ENCODE assay signal across 16 cellular contexts in the genomic region with DNA sequence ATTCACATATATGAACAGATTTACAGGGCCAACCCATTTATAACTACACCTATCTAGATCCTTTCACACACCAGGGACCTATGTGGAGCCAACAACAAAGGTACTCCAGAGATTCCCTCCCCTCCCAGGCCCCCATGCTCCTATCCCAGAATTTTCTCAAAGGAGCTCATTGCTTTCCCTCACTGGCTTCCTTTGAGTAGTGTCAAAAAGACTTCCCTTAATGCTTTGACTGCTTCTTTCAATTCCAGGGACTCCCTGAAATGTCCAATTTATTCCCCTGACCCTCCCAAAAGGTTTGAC. TPM values are rescaled to one million over a fixed set of nuclear protein-coding genes. Genes with fewer than 3 reads are reported as not detected.
DNase-seq lines count a peak whose midpoint lies in the region; ATAC-seq and TF ChIP-seq lines count a peak whose summit lies in the region.
"Had no signal": no experiment of that assay in that cellular context is flagged by ENCODE, and none has a peak within 500 bp of the region (broad histone marks: within the 10 kb centered on the region; RNA-seq: fewer than 3 reads in every experiment).

No MANE protein-coding gene starts in this region.

- intact Hi-C loops in CD8-positive, alpha-beta T cell (cut with DNase I, micrococcal nuclease), result loop anchor here (2.0 to 5.0 kb wide), 2 partner anchors 14 to 47 kb away; partner anchors contain the start of gene IKZF2 (in 1 of the 2)
- intact Hi-C loops in sciatic nerve (cut with DNase I), result no loop called here

- H3K27me3 Mint-ChIP-seq in CD8-positive, alpha-beta T cell (ENCODE audit: low read depth), result no peaks in the 10 kb centered on the region
- H3K27me3 Mint-ChIP-seq in activated naive CD8-positive, alpha-beta T cell treated with anti-CD3 and anti-CD28 coated beads, Interleukin-2, amount 50 U/mL, for 24 hours, result no peaks in the 10 kb centered on the region
- H3K27me3 Mint-ChIP-seq in naive thymus-derived CD8-positive, alpha-beta T cell, result peaks cover 0 to 3% (median 0%) of the 10 kb centered on the region in 5 donors

- peak overlapping the region; percentile 75 for H3K4me3 Mint-ChIP-seq in CD8-positive, alpha-beta T cell
- peak overlapping the region; percentile 73 for H3K4me3 Mint-ChIP-seq in activated naive CD8-positive, alpha-beta T cell treated with anti-CD3 and anti-CD28 coated beads, Interleukin-2, amount 50 U/mL, for 24 hours
- H3K4me3 Mint-ChIP-seq in naive thymus-derived CD8-positive, alpha-beta T cell, result peak overlapping the region; percentile 36 to 78 (median 66)
- H3K4me3 Mint-ChIP-seq: activated T-helper 1 cell treated with anti-CD3 and anti-CD28 coated beads, Interleukin-12 subunit alpha, Interleukin-12 subunit beta, Interleukin-2, Interleukin-4 antibody, amounts not matched to agents 30 ng/mL and 10 ng/mL and 1 ng/mL, durations not matched to agents 14 hours and 24 hours and 36 hours; neural crest cell had no signal

- H3K4me1 Mint-ChIP-seq in CD8-positive, alpha-beta T cell (ENCODE audit: low read depth), result peaks cover 69% of the 10 kb centered on the region
- H3K4me1 Mint-ChIP-seq in activated naive CD8-positive, alpha-beta T cell treated with anti-CD3 and anti-CD28 coated beads, Interleukin-2, amount 50 U/mL, for 24 hours, result peaks cover 56% of the 10 kb centered on the region
- H3K4me1 Mint-ChIP-seq in naive thymus-derived CD8-positive, alpha-beta T cell, result peaks cover 8 to 64% (median 44%) of the 10 kb centered on the region in 4 donors
- H3K4me1 Mint-ChIP-seq: activated CD4-positive, alpha-beta T cell treated with anti-CD3 and anti-CD28 coated beads, Interleukin-2, amount 10 ng/mL, durations not matched to agents 24 days and 14 days; neural crest cell had no signal

- no peaks in the 10 kb centered on the region for H3K36me3 ChIP-seq in CD8-positive, alpha-beta T cell (ENCODE audit: insufficient read depth, low read length)

- no peak for TF ChIP-seq CTCF in CD8-positive, alpha-beta T cell (IDR thresholded peaks at IDR 0.05)

- no peaks in the 10 kb centered on the region for H3K27me3 ChIP-seq in CD8-positive, alpha-beta T cell (ENCODE audit: insufficient read depth, low read length)

- no peak for DNase-seq in CD8-positive, alpha-beta T cell
- DNase-seq in activated naive CD8-positive, alpha-beta T cell treated with anti-CD3 and anti-CD28 coated beads, Interleukin-2, amount 50 U/mL, for 24 hours, result no peak
- DNase-seq in naive thymus-derived CD8-positive, alpha-beta T cell, result no peak
- DNase-seq in H4 (ENCODE audit: low spot score) (no peak), LoVo (ENCODE audit: low spot score) (no peak), sciatic nerve (ENCODE audit: low spot score) (no peak), DMS53 treated with DMSO at 0.1 percent for 48 hours (lab: John Stamatoyannopoulos, UW; ENCODE audit: unreplicated experiment) (no peak)
- DNase-seq: activated CD4-positive, alpha-beta T cell treated with anti-CD3 and anti-CD28 coated beads, Interleukin-2, amount 10 ng/mL, durations not matched to agents 24 days and 14 days; anterior cingulate cortex; GDM1; NCI-H146; NCI-H345; T-helper 9 cell had no signal

- no peaks in the 10 kb centered on the region for H3K9me3 Mint-ChIP-seq in CD8-positive, alpha-beta T cell
- H3K9me3 Mint-ChIP-seq in activated naive CD8-positive, alpha-beta T cell treated with anti-CD3 and anti-CD28 coated beads, Interleukin-2, amount 50 U/mL, for 24 hours, result no peaks in the 10 kb centered on the region
- H3K9me3 Mint-ChIP-seq in naive thymus-derived CD8-positive, alpha-beta T cell, result no peaks in the 10 kb centered on the region
- H3K9me3 Mint-ChIP-seq: activated CD4-positive, alpha-beta T cell treated with anti-CD3 and anti-CD28 coated beads, Interleukin-2, amount 10 ng/mL, durations not matched to agents 24 days and 14 days; activated T-helper 1 cell treated with anti-CD3 and anti-CD28 coated beads, Interleukin-12 subunit alpha, Interleukin-12 subunit beta, Interleukin-2, Interleukin-4 antibody, amounts not matched to agents 30 ng/mL and 10 ng/mL and 1 ng/mL, durations not matched to agents 14 hours and 24 hours and 36 hours; neural crest cell had no signal

- CTCF ChIA-PET in CD8-positive, alpha-beta T cell (lab: Charles Lee), result interaction anchor here (1.0 to 1.4 kb wide), 3 partner anchors 8 to 327 kb away, joined by 3 to 4 read pairs (median 3); no protein-coding TSS in a partner anchor

- H3K36me3 Mint-ChIP-seq in CD8-positive, alpha-beta T cell, result no peaks in the 10 kb centered on the region
- H3K36me3 Mint-ChIP-seq in activated naive CD8-positive, alpha-beta T cell treated with anti-CD3 and anti-CD28 coated beads, Interleukin-2, amount 50 U/mL, for 24 hours (ENCODE audit: low read depth), result no peaks in the 10 kb centered on the region
- H3K36me3 Mint-ChIP-seq in naive thymus-derived CD8-positive, alpha-beta T cell, result no peaks in the 10 kb centered on the region

- ATAC-seq in CD8-positive, alpha-beta T cell, result no peak
- ATAC-seq in HG03196 (IDR thresholded peaks at IDR 0.05; ENCODE audit: unreplicated experiment) (peak; percentile 16), sciatic nerve (no peak)
- no peak for ATAC-seq in activated naive CD8-positive, alpha-beta T cell treated with anti-CD3 and anti-CD28 coated beads, Interleukin-2, amount 50 U/mL, for 24 hours
- ATAC-seq in naive thymus-derived CD8-positive, alpha-beta T cell, result no peak

- POLR2A ChIA-PET in CD8-positive, alpha-beta T cell (lab: Charles Lee), result no interaction called here
- POLR2A ChIA-PET in naive thymus-derived CD8-positive, alpha-beta T cell (lab: Charles Lee), result no interaction called here

- no peaks in the 10 kb centered on the region for H3K9me3 ChIP-seq in CD8-positive, alpha-beta T cell (ENCODE audit: low read length)

- H3K4me1 ChIP-seq in CD8-positive, alpha-beta T cell (ENCODE audit: insufficient read depth, low read length), result peaks cover 19% of the 10 kb centered on the region

- peak overlapping the region; percentile 78 for H3K27ac Mint-ChIP-seq in CD8-positive, alpha-beta T cell
- peak overlapping the region; percentile 29 for H3K27ac Mint-ChIP-seq in activated naive CD8-positive, alpha-beta T cell treated with anti-CD3 and anti-CD28 coated beads, Interleukin-2, amount 50 U/mL, for 24 hours
- peak overlapping the region in 9 of 10 donors; percentile 25 to 96 (median 79) for H3K27ac Mint-ChIP-seq in naive thymus-derived CD8-positive, alpha-beta T cell
- H3K27ac Mint-ChIP-seq: activated CD4-positive, alpha-beta T cell treated with anti-CD3 and anti-CD28 coated beads, Interleukin-2, amount 10 ng/mL, durations not matched to agents 24 days and 14 days; activated T-helper 1 cell treated with anti-CD3 and anti-CD28 coated beads, Interleukin-12 subunit alpha, Interleukin-12 subunit beta, Interleukin-2, Interleukin-4 antibody, amounts not matched to agents 30 ng/mL and 10 ng/mL and 1 ng/mL, durations not matched to agents 14 hours and 24 hours and 36 hours had no signal

- no peak overlapping the region for H3K4me3 ChIP-seq in CD8-positive, alpha-beta T cell (ENCODE audit: low read depth, low read length)

- H3K27ac ChIP-seq in CD8-positive, alpha-beta T cell (ENCODE audit: low read depth, low read length), result no peak overlapping the region

RNA-seq across cellular contexts. Expression of gene IKZF2, which starts 46.6 kb away (rescaled TPM):
- 10 to 100 TPM; 11.2 to 14.6 TPM for total RNA-seq in CD8-positive, alpha-beta T cell
- total RNA-seq in naive thymus-derived CD8-positive, alpha-beta T cell, result 10 to 100 TPM; 18.9 to 21.1 TPM
- polyA plus RNA-seq in naive thymus-derived CD8-positive, alpha-beta T cell, result 1 to 10 TPM in 2 of 3 donors, under 1 TPM in 1; 0.85 to 2.9 (median 2.1) TPM
- 0.68 and 1.7 TPM in 2 replicates for total RNA-seq in H4 (2014; rRNA removed; shearing (Covaris generic))
- 22.1 TPM for total RNA-seq in sciatic nerve

Comparison
In these comparisons a context has a peak if more than half of its experiments do, and no peak if none do; other contexts are left out.
1. H3K27ac Mint-ChIP-seq: peak in every context shown above with its lines; median percentile 79 in naive thymus-derived CD8-positive, alpha-beta T cell; 78 in CD8-positive, alpha-beta T cell; 29 in activated naive CD8-positive, alpha-beta T cell treated with anti-CD3 and anti-CD28 coated beads, Interleukin-2, amount 50 U/mL, for 24 hours.